ENCODE assay signal across 9 cellular contexts in the genomic region with DNA sequence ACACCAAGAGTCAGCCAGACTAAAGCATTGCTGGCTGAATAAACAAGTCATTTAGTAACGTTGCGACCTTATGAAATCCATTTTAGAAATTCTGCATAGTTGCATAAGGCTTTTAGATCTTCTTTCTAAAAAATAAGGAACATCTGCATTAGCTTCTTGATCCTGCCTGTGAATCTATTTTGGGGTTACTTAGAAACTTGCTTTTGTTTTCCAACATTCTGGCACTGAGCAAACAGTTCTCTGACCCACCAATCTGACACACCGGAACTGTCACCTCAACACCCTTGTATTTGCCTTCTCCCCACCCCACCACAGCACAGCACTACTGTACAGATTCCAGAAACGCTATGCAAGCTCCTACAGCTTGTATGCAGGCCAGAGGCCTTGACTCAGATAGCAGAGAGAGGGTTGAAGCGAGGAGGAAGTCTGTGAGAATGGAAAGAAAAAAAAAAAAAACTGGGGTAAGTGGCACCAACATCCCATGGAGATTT. TPM values are rescaled to one million over a fixed set of nuclear protein-coding genes. Genes with fewer than 3 reads are reported as not detected.
DNase-seq lines count a peak whose midpoint lies in the region; TF ChIP-seq lines count a peak whose summit lies in the region.
"Had no signal": no experiment of that assay in that cellular context is flagged by ENCODE, and none has a peak within 500 bp of the region (broad histone marks: within the 10 kb centered on the region; RNA-seq: fewer than 3 reads in every experiment).

No MANE protein-coding gene starts in this region.

- no peaks in the 10 kb centered on the region for H4K20me1 ChIP-seq in OCI-LY7 (ENCODE audit: insufficient read depth, low read length)

- H3K4me1 ChIP-seq in adrenal gland (replicated peaks in 1 of 2) = peaks cover 57 to 75% of the 10 kb centered on the region in 2 donors
- H3K4me1 ChIP-seq in cardiac muscle cell (ENCODE audit: low read depth) = peaks cover 73% of the 10 kb centered on the region
- H3K4me1 ChIP-seq in OCI-LY7 (ENCODE audit: insufficient read depth, low read length, poor library complexity, severe bottlenecking) = no peaks in the 10 kb centered on the region

- no peak for TF ChIP-seq CTCF in adrenal gland (IDR thresholded peaks at IDR 0.05)
- no peak for TF ChIP-seq CTCF in cardiac muscle cell (IDR thresholded peaks at IDR 0.05; ENCODE audit: low read depth, low read length)
- no peak for TF ChIP-seq CTCF in progenitor cell of endocrine pancreas (IDR thresholded peaks at IDR 0.05; ENCODE audit: unreplicated experiment)
- TF ChIP-seq CTCF in OCI-LY7 (conservative IDR thresholded peaks at IDR 0.05; ENCODE audit: low read length) = no peak

- POLR2A ChIA-PET in OCI-LY7 (lab: Charles Lee) = interaction anchor here (0.7 kb wide), 2 partner anchors 385 to 1241 kb away, joined by 3 read pairs; no protein-coding TSS in a partner anchor

- peak overlapping the region; percentile 61 for H3K27ac Mint-ChIP-seq in progenitor cell of endocrine pancreas

- H3K27me3 ChIP-seq in adrenal gland (no peaks in the 10 kb centered on the region), cardiac muscle cell (no peaks in the 10 kb centered on the region), H7 (ENCODE audit: control insufficient read depth, insufficient read depth, low read length) (no peaks in the 10 kb centered on the region)

- H3K27me3 Mint-ChIP-seq in progenitor cell of endocrine pancreas = no peaks in the 10 kb centered on the region

- DNase-seq in GF-D8 (lab: John Stamatoyannopoulos, UW) (peak; percentile 74), adrenal gland (peak; percentile 47 to 75 (median 66)), cardiac muscle cell (ENCODE audit: low read depth in 1 of 2, low spot score in 1 of 2) (peak; percentile 84 to 96), progenitor cell of endocrine pancreas (ENCODE audit: low spot score, unreplicated experiment) (no peak), OCI-LY7 (ENCODE audit: low spot score) (no peak), posterior cingulate gyrus (no peak), H7 (no peak), NCI-H2029 treated with DMSO at 0.1 percent for 48 hours (lab: John Stamatoyannopoulos, UW) (no peak)
- DNase-seq: NCI-H187 treated with DMSO at 0.1 percent for 48 hours had no signal

- peak overlapping the region; percentile 3 for H3K4me3 Mint-ChIP-seq in progenitor cell of endocrine pancreas (ENCODE audit: low read depth)

- no peaks in the 10 kb centered on the region for H3K9me3 Mint-ChIP-seq in progenitor cell of endocrine pancreas (ENCODE audit: low read depth)

- H3K27ac ChIP-seq in adrenal gland = peak overlapping the region; percentile 26 to 80 (median 64)
- H3K27ac ChIP-seq in cardiac muscle cell = peak overlapping the region; percentile 89
- no peak overlapping the region for H3K27ac ChIP-seq in OCI-LY7 (ENCODE audit: low read depth, low read length, poor library complexity, severe bottlenecking)

- CTCF ChIA-PET in OCI-LY7 (lab: Charles Lee; ENCODE audit: unreplicated experiment) = no interaction called here

- no peak overlapping the region for H2AFZ ChIP-seq in OCI-LY7 (ENCODE audit: low read length)

- H3K4me1 Mint-ChIP-seq in progenitor cell of endocrine pancreas (ENCODE audit: low read depth) = peaks cover 40% of the 10 kb centered on the region

- intact Hi-C loops in adrenal gland (cut with DNase I) (no loop called here), OCI-LY7 (cut with micrococcal nuclease; ENCODE audit: unreplicated experiment) (no loop called here), posterior cingulate gyrus (cut with DNase I) (no loop called here)

- H3K36me3 Mint-ChIP-seq in progenitor cell of endocrine pancreas (ENCODE audit: insufficient read depth) = no peaks in the 10 kb centered on the region

- BruUV-seq in OCI-LY7 (replicated peaks; lab: Mats Ljungman, UMichigan) = no TSS peak

- H3K4me2 ChIP-seq in OCI-LY7 (ENCODE audit: low read length) = no peak overlapping the region

- H3K9me3 ChIP-seq in adrenal gland (replicated peaks in 1 of 3) (no peaks in the 10 kb centered on the region), cardiac muscle cell (ENCODE audit: low read depth) (no peaks in the 10 kb centered on the region), OCI-LY7 (ENCODE audit: low read length) (no peaks in the 10 kb centered on the region)

- H3K79me2 ChIP-seq in OCI-LY7 (ENCODE audit: insufficient read depth, low read depth, low read length) = no peaks in the 10 kb centered on the region

- WGBS in adrenal gland, 4 donors = 9 to 17% (median 14%) methylated on average over 5 of the region's 5 CpGs

- no peak for TF ChIP-seq POLR2A in adrenal gland (IDR thresholded peaks at IDR 0.05)

- H3K4me3 ChIP-seq in adrenal gland (no peak overlapping the region), cardiac muscle cell (no peak overlapping the region), OCI-LY7 (ENCODE audit: low read depth, low read length, poor library complexity, severe bottlenecking) (no peak overlapping the region), H7 (ENCODE audit: insufficient read depth, low read depth, low read length) (no peak overlapping the region)

- H3K9me2 ChIP-seq in OCI-LY7 (ENCODE audit: insufficient read depth, low read length) = no peaks in the 10 kb centered on the region

- H3K36me3 ChIP-seq in adrenal gland (replicated peaks in 1 of 2) (no peaks in the 10 kb centered on the region), cardiac muscle cell (no peaks in the 10 kb centered on the region), OCI-LY7 (ENCODE audit: insufficient read depth, low read length) (no peaks in the 10 kb centered on the region), H7 (replicated peaks; ENCODE audit: control insufficient read depth, insufficient read depth, low read length) (no peaks in the 10 kb centered on the region)

RNA-seq across cellular contexts. Expression of gene KIF13A, which starts 55.0 kb away (rescaled TPM):
- total RNA-seq in adrenal gland (10 to 100 TPM; 27.3 to 91.6 (median 57.6) TPM), cardiac muscle cell (55.8 and 96.9 TPM in 2 replicates), progenitor cell of endocrine pancreas (44.4 and 44.5 TPM in 2 replicates), OCI-LY7 (2022) (0.30 TPM in 1 of 2 replicates, not detected in the other)
- polyA plus RNA-seq in adrenal gland (10 to 100 TPM; 17.4 to 25.3 (median 17.9) TPM), cardiac muscle cell (39.1 and 65.2 TPM in 2 replicates)
- 1.5 and 2.3 TPM in 2 replicates for total RNA-seq in OCI-LY7 (2014; rRNA removed; shearing (Covaris generic))
- total RNA-seq in H7 (2014; rRNA removed; shearing (Covaris generic)) = 21.0 and 25.8 TPM in 2 replicates

Comparison
In these comparisons a context has a peak if more than half of its experiments do, and no peak if none do; other contexts are left out.
1. DNase-seq: peak in GF-D8 (single experiment), adrenal gland (7 of 7) and cardiac muscle cell (2 of 2); none in progenitor cell of endocrine pancreas (single experiment), OCI-LY7 (single experiment), posterior cingulate gyrus (0 of 10), H7 (single experiment) and NCI-H2029 treated with DMSO at 0.1 percent for 48 hours (single experiment).